ENCODE assay signal across 22 cellular contexts in the genomic region with DNA sequence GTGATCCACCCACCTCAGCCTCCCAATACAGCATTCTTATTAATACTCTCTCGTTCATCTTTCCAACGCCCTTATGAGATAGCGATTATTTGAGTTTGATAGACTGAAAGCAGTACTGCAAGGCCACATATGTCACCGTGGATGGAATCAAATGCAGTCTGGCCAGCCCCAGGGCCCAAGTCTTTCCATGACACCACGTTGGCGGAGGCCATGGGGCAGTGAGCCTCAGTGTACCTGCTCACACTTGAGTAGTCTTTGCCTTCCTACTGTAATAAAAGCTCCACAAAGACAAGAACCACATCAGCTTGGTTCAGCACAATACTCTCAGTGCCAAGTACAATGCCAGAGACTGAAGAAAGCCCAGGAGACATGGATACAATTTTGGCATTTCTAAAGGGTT.
DNase-seq lines count a peak whose midpoint lies in the region; TF ChIP-seq lines count a peak whose summit lies in the region.
"Had no signal": no experiment of that assay in that cellular context is flagged by ENCODE, and none has a peak within 500 bp of the region (broad histone marks: within the 10 kb centered on the region; RNA-seq: fewer than 3 reads in every experiment).

No MANE protein-coding gene starts in this region.

- H3K27ac Mint-ChIP-seq in osteocyte (ENCODE audit: unreplicated experiment) (no peak overlapping the region), type B pancreatic cell (no peak overlapping the region)
- H3K27ac Mint-ChIP-seq: CD14-positive monocyte; CD4-positive, alpha-beta T cell; CD8-positive, alpha-beta memory T cell; GM23338 had no signal

- no peaks in the 10 kb centered on the region for H3K27me3 Mint-ChIP-seq in osteocyte (ENCODE audit: unreplicated experiment)
- no peaks in the 10 kb centered on the region for H3K27me3 Mint-ChIP-seq in type B pancreatic cell
- H3K27me3 Mint-ChIP-seq: CD4-positive, alpha-beta T cell had no signal

- H3K4me3 Mint-ChIP-seq in osteocyte (ENCODE audit: unreplicated experiment) (no peak overlapping the region), type B pancreatic cell (no peak overlapping the region)
- H3K4me3 Mint-ChIP-seq: CD14-positive monocyte; CD4-positive, alpha-beta T cell; CD8-positive, alpha-beta memory T cell; GM23338 had no signal

- TF ChIP-seq CTCF in osteocyte (IDR thresholded peaks at IDR 0.05), result no peak
- TF ChIP-seq CTCF in type B pancreatic cell (conservative IDR thresholded peaks at IDR 0.05), result no peak
- no peak for TF ChIP-seq CTCF in GM10248 (IDR thresholded peaks at IDR 0.05; ENCODE audit: control extremely low read depth, extremely low read depth, low read depth, missing control alignments)

- H3K36me3 Mint-ChIP-seq in osteocyte (ENCODE audit: unreplicated experiment), result no peaks in the 10 kb centered on the region
- no peaks in the 10 kb centered on the region for H3K36me3 Mint-ChIP-seq in type B pancreatic cell
- H3K36me3 Mint-ChIP-seq: CD14-positive monocyte had no signal

- no peaks in the 10 kb centered on the region for H3K9me3 Mint-ChIP-seq in osteocyte (ENCODE audit: unreplicated experiment)
- no peaks in the 10 kb centered on the region for H3K9me3 Mint-ChIP-seq in type B pancreatic cell
- H3K9me3 Mint-ChIP-seq: CD14-positive monocyte; CD4-positive, alpha-beta T cell; CD8-positive, alpha-beta memory T cell; GM23338 had no signal

- peak; percentile 37 for DNase-seq in activated CD8-positive, alpha-beta memory T cell treated with anti-CD3 and anti-CD28 coated beads for 24 hours
- no peak for DNase-seq in activated CD8-positive, alpha-beta memory T cell treated with anti-CD3 and anti-CD28 coated beads, Interleukin-2, amount 50 U/mL, for 48 hours
- DNase-seq in ecto neural progenitor cell (ENCODE audit: low spot score) (peak; percentile 17), osteocyte (ENCODE audit: extremely low spot score, unreplicated experiment) (peak; percentile 46), type B pancreatic cell (ENCODE audit: extremely low spot score, unreplicated experiment) (peak; percentile 27), GM10248 (ENCODE audit: extremely low spot score) (no peak)
- no peak for DNase-seq in activated CD4-positive, alpha-beta T cell treated with anti-CD3 and anti-CD28 coated beads, Interleukin-2, amount 50 U/mL, for 4 hours
- DNase-seq in stimulated activated CD4-positive, alpha-beta T cell treated with anti-CD3 and anti-CD28 coated beads, Interleukin-12 subunit alpha, Interleukin-12 subunit beta, amount 100 ng/mL, for 4 hours, result no peak
- DNase-seq: 8988T; ACHN; AML-193; BE2C; CD4-positive, alpha-beta T cell; CD8-positive, alpha-beta memory T cell; DMS 273 treated with DMSO at 0.1 percent for 48 hours; DMS79; EL; GDM1; H7; HCEC 1CT had no signal

- POLR2A ChIA-PET in GM10248 (lab: Yijun Ruan, JAX), result no interaction called here

- CTCF ChIA-PET in GM10248 (lab: Yijun Ruan, JAX), result interaction anchor here (1.5 kb wide), 1 partner anchor 13 kb away, joined by 3 read pairs; no protein-coding TSS in a partner anchor

- H3K4me1 Mint-ChIP-seq in osteocyte (ENCODE audit: unreplicated experiment), result peaks cover 24% of the 10 kb centered on the region
- H3K4me1 Mint-ChIP-seq in type B pancreatic cell (ENCODE audit: unreplicated experiment), result peaks cover 5% of the 10 kb centered on the region
- H3K4me1 Mint-ChIP-seq: CD14-positive monocyte; CD8-positive, alpha-beta memory T cell had no signal

Comparison
In these comparisons a context has a peak if more than half of its experiments do, and no peak if none do; other contexts are left out.
1. DNase-seq: peak in activated CD8-positive, alpha-beta memory T cell treated with anti-CD3 and anti-CD28 coated beads for 24 hours (single experiment), ecto neural progenitor cell (single experiment), osteocyte (single experiment) and type B pancreatic cell (single experiment); none in activated CD8-positive, alpha-beta memory T cell treated with anti-CD3 and anti-CD28 coated beads, Interleukin-2, amount 50 U/mL, for 48 hours (single experiment), activated CD4-positive, alpha-beta T cell treated with anti-CD3 and anti-CD28 coated beads, Interleukin-2, amount 50 U/mL, for 4 hours (0 of 2), GM10248 (single experiment) and stimulated activated CD4-positive, alpha-beta T cell treated with anti-CD3 and anti-CD28 coated beads, Interleukin-12 subunit alpha, Interleukin-12 subunit beta, amount 100 ng/mL, for 4 hours (single experiment).